In the genomic region with DNA sequence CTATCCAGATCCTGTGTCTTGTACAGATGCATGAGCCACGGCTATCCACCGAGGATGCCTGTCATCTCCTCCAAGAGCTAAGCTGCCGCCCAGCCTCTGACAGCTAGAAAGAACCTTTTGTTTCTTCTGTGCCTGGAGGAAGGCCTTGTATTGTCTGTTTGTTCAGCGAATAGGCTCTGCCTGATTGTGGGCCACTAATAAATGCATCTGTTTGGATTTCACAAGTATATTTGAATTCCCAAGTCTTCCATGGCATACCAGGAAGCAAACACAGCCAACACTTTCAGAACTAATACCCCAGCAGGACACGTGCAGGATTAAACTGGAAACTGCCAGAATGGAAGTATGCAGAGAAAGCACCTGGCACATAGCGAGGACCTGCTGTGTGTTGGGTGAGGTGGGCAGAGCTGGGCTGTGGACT, we compare ENCODE assay signal across 21 cellular contexts.
DNase-seq lines count a peak whose midpoint lies in the region; ATAC-seq and TF ChIP-seq lines count a peak whose summit lies in the region.
"Had no signal": no experiment of that assay in that cellular context is flagged by ENCODE, and none has a peak within 500 bp of the region (broad histone marks: within the 10 kb centered on the region; RNA-seq: fewer than 3 reads in every experiment).

No MANE protein-coding gene starts in this region.

- no peaks in the 10 kb centered on the region for H3K4me1 ChIP-seq in Caco-2
- H3K4me1 ChIP-seq: vagina had no signal

- intact Hi-C loops in sciatic nerve (cut with DNase I): no loop called here
- intact Hi-C loops in Caco-2 (cut with micrococcal nuclease; ENCODE audit: unreplicated experiment): no loop called here

- BruUV-seq in Caco-2 (replicated peaks; lab: Mats Ljungman, UMichigan): no TSS peak

- no peak for TF ChIP-seq CTCF in VCaP (conservative IDR thresholded peaks at IDR 0.05)
- TF ChIP-seq CTCF in Caco-2 (IDR thresholded peaks at IDR 0.05; ENCODE audit: insufficient read depth in 1 of 2, low read depth in 1 of 2, low read length in 1 of 2, severe bottlenecking in 1 of 2, unreplicated experiment in 1 of 2): no peak

- no peaks in the 10 kb centered on the region for H3K4me1 Mint-ChIP-seq in Caco-2 (ENCODE audit: low read depth, unreplicated experiment)

- peak; percentile 39 for DNase-seq in NCI-H2029 (lab: John Stamatoyannopoulos, UW)
- no peak for DNase-seq in NCI-H2029 treated with DMSO at 0.1 percent for 48 hours (lab: John Stamatoyannopoulos, UW)
- peak; percentile 21 to 39 for DNase-seq in hippocampal formation (lab: John Stamatoyannopoulos, UW)
- no peak for DNase-seq in sciatic nerve (ENCODE audit: low spot score)
- no peak for DNase-seq in Caco-2
- no peak for DNase-seq in NCI-H1092 (lab: John Stamatoyannopoulos, UW)
- DNase-seq: 8988T; activated CD4-positive, alpha-beta T cell treated with anti-CD3 and anti-CD28 coated beads, Interleukin-2, amount 50 U/mL, for 4 hours; adrenal gland; AML-193; central memory CD4-positive, alpha-beta T cell; Kasumi-1; NCI-H1048; NCI-H2081 treated with DMSO at 0.1 percent for 48 hours; NCI-H774; PC-9; SJCRH30; T-helper 2 cell had no signal

- no peaks in the 10 kb centered on the region for H3K36me3 Mint-ChIP-seq in Caco-2 (ENCODE audit: insufficient read depth, unreplicated experiment)

- no peak overlapping the region for H3K4me3 ChIP-seq in Caco-2 (ENCODE audit: low read depth, low read length)
- H3K4me3 ChIP-seq: adrenal gland, PC-9, SJCRH30, vagina had no signal

- no peaks in the 10 kb centered on the region for H3K27me3 ChIP-seq in Caco-2 (replicated peaks; ENCODE audit: control insufficient read depth, insufficient read depth, low read length)
- H3K27me3 ChIP-seq: adrenal gland, SJCRH30, vagina had no signal

- H3K27ac Mint-ChIP-seq in Caco-2 (ENCODE audit: unreplicated experiment): no peak overlapping the region

- no peaks in the 10 kb centered on the region for H3K9me3 Mint-ChIP-seq in Caco-2 (ENCODE audit: unreplicated experiment)

- H3K4me3 Mint-ChIP-seq in Caco-2 (ENCODE audit: unreplicated experiment): no peak overlapping the region

- no peaks in the 10 kb centered on the region for H3K36me3 ChIP-seq in Caco-2 (ENCODE audit: control insufficient read depth, insufficient read depth, low read length)
- H3K36me3 ChIP-seq: adrenal gland, SJCRH30, vagina had no signal

- peaks cover 7% of the 10 kb centered on the region for H3K27me3 Mint-ChIP-seq in Caco-2 (ENCODE audit: insufficient read depth, unreplicated experiment)

- POLR2A ChIA-PET in Caco-2 (lab: Charles Lee): no interaction called here

- CTCF ChIA-PET in Caco-2 (lab: Charles Lee): interaction anchor here (0.6 kb wide), 1 partner anchor 9 kb away, joined by 3 read pairs; no protein-coding TSS in a partner anchor

- no peaks in the 10 kb centered on the region for H3K9me3 ChIP-seq in Caco-2
- H3K9me3 ChIP-seq: adrenal gland, SJCRH30, vagina had no signal

- ATAC-seq in sciatic nerve (peak; percentile 43), HG03565 (IDR thresholded peaks at IDR 0.05; ENCODE audit: unreplicated experiment) (no peak)

- peak overlapping the region; percentile 63 for H3K27ac ChIP-seq in VCaP
- H3K27ac ChIP-seq: PC-9, SJCRH30, vagina had no signal

Comparison
In these comparisons a context has a peak if more than half of its experiments do, and no peak if none do; other contexts are left out.
1. DNase-seq: peak in NCI-H2029 (single experiment) and hippocampal formation (2 of 2); none in NCI-H2029 treated with DMSO at 0.1 percent for 48 hours (single experiment), sciatic nerve (single experiment), Caco-2 (0 of 2) and NCI-H1092 (single experiment).